27 cellular contexts compared by ENCODE assay signal in the genomic region with DNA sequence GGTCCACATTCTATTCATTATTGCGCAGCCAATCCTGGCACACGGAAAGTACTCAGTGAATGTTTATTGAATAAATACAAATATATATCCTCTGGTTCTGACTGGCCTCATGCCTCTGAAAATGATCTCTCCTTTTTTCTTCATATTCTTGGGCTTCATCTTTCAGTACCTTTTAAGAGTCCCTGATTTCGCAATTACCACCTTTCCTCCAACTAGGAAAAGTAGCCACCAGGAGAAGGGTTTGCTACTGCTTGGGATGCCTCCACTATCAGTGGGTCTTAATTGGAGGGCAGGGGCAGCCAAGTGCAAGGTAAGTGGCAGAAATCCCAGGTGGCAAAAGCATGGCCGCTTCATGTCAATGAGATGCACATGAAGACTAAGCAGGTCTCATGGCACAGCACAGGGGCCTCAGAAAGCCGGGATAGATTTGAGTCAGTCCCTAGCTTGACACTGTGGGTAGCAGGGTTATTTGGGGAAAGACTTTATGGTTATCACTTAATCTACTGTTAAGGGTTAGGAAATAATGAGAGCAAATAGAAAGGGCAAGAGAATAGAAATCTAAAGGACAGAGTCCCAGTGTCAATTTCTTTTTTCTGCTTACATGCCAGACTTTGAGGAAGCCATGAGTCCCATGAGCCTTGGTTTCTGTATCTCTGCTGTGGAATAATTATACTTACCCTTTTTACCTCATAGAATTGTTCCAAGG.
"Had no signal": no experiment of that assay in that cellular context is flagged by ENCODE, and none has a peak within 500 bp of the region (broad histone marks: within the 10 kb centered on the region; RNA-seq: fewer than 3 reads in every experiment).

No MANE protein-coding gene starts in this region.

- H3K4me2 ChIP-seq: smooth muscle cell had no signal

- H3K36me3 ChIP-seq: heart left ventricle, left ventricle myocardium inferior, pancreas, prostate gland, tibial nerve, vagina had no signal

- DNase-seq: heart left ventricle; hypothalamus; immature natural killer cell; kidney; left colon; left ventricle myocardium inferior; mesendoderm; naive B cell; natural killer cell; nephron progenitor cell; nucleus accumbens; pancreas; posterior cingulate gyrus; retina; right cardiac atrium; stimulated activated CD4-positive, alpha-beta T cell treated with anti-CD3 and anti-CD28 coated beads, Interleukin-12 subunit alpha, Interleukin-12 subunit beta, amount 100 ng/mL, for 4 hours; stimulated activated CD4-positive, alpha-beta T cell treated with anti-CD3 and anti-CD28 coated beads, Interleukin-15, amount 100 ng/mL, for 24 hours; stimulated activated CD4-positive, alpha-beta T cell treated with anti-CD3 and anti-CD28 coated beads, Interleukin-2, amount 100 ng/mL, for 24 hours; stimulated activated CD4-positive, alpha-beta T cell treated with anti-CD3 and anti-CD28 coated beads, Interleukin-4, amount 100 ng/mL, for 1 hour; stimulated activated naive B cell treated with anti-CD40 and anti-IgM and Interleukin-4, amounts not matched to agents 10 μg/mL and 1 μg/mL and 100 μg/mL, for 72 hours; substantia nigra had no signal

- H3K4me1 ChIP-seq: left ventricle myocardium inferior, pancreas, prostate gland, vagina had no signal

- H3K27me3 ChIP-seq: pancreas, tibial nerve, vagina had no signal

- H3K27ac ChIP-seq: heart left ventricle, left ventricle myocardium inferior, pancreas, prostate gland, tibial nerve, vagina had no signal

- H3K9me3 ChIP-seq: heart left ventricle, left ventricle myocardium inferior, pancreas, prostate gland, tibial nerve, vagina had no signal

- FAIRE-seq: islet of Langerhans, kidney, pancreas had no signal

- H3K4me3 ChIP-seq: heart left ventricle, left ventricle myocardium inferior, lung, pancreas, prostate gland, smooth muscle cell, tibial nerve, vagina had no signal

- ATAC-seq: heart left ventricle, left colon, natural killer cell, pancreas, right cardiac atrium had no signal
